ENCODE assay signal across 8 cellular contexts in the genomic region with DNA sequence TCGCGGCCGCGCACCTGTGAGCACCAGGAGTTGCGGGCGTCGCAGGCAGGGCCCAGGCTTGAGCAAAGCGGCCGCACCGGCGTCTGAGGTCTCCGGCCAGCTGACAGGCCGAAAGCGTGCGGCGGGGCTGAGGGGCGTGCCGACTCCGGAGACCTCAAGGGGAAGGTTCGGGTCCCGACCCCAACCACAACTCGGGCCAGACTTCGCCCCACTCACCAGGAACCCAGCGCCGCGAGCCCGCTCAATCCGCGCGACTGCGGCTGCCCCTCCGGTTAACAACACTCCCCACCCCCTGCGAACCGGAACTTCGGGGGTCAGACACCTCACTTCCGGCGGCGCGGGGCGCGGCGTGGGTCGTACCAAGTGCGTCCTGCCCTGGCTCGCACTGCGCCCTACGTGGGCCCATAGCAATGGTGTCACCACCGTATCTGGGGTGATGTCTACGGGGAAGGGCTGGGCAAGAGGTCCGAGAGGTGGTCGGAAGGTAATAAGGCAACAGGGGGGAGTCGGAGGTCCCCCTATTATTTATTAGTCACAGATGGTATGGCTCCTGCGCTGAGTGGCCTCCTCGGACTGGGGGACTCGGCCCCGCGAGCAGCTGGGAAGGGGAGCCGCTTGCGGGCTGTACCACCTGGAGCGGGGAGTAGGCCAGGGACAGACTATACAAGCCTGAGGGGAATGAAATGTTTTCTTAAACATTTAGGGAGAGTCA. TPM values are rescaled to one million over a fixed set of nuclear protein-coding genes. Genes with fewer than 3 reads are reported as not detected.
DNase-seq lines count a peak whose midpoint lies in the region; TF ChIP-seq lines count a peak whose summit lies in the region.

A gene (minus strand): TSS at position 280 of the 712 bp plus-strand sequence. CDS start 918 bp downstream, outside the sequence.

- TF ChIP-seq RAD21 in neural cell (conservative IDR thresholded peaks at IDR 0.05) = no peak

- H3K9me3 ChIP-seq in neural cell (ENCODE audit: low read length) = no peaks in the 10 kb centered on the region
- H3K9me3 ChIP-seq in stomach = no peaks in the 10 kb centered on the region

- H3K4me1 ChIP-seq in stomach = peaks cover 25 to 50% (median 44%) of the 10 kb centered on the region in 4 donors

- H3K9me2 ChIP-seq in neural cell (ENCODE audit: insufficient read depth, low read length) = no peaks in the 10 kb centered on the region

- H2AFZ ChIP-seq in neural cell (ENCODE audit: low read depth, low read length) = peak within 1 kb of the TSS; percentile 87

- TF ChIP-seq CTCF in fibroblast of the aortic adventitia (IDR thresholded peaks at IDR 0.05; ENCODE audit: insufficient read depth, low read length) (no peak), neural cell (IDR thresholded peaks at IDR 0.05; ENCODE audit: poor library complexity, severe bottlenecking) (peak; percentile 22), stomach (IDR thresholded peaks at IDR 0.05) (no peak)

- peak within 1 kb of the TSS; percentile 95 for H3K4me2 ChIP-seq in neural cell (ENCODE audit: low read length)

- H4K20me1 ChIP-seq in neural cell (ENCODE audit: insufficient read depth) = no peaks in the 10 kb centered on the region

- H3K27ac ChIP-seq in neural cell (ENCODE audit: low read length) (peak within 1 kb of the TSS; percentile 98), stomach (peak within 1 kb of the TSS; percentile 94 to 99 (median 98))

- H3K27me3 ChIP-seq in neural cell (ENCODE audit: insufficient read depth, low read depth, low read length) (no peaks in the 10 kb centered on the region), stomach (no peaks in the 10 kb centered on the region)

- intact Hi-C loops in stomach (cut with DNase I; ENCODE audit: low total_unique reads) = no loop called here

- H3K4me3 ChIP-seq in fibroblast of the aortic adventitia (ENCODE audit: low read depth, low read length) = peak within 1 kb of the TSS; percentile 94
- H3K4me3 ChIP-seq in neural cell (ENCODE audit: low read length) = peak within 1 kb of the TSS; percentile 100
- H3K4me3 ChIP-seq in stomach = peak within 1 kb of the TSS; percentile 80 to 99 (median 92)

- H3K9ac ChIP-seq in neural cell (ENCODE audit: low read length) = peak within 1 kb of the TSS; percentile 97

- TF ChIP-seq EP300 in neural cell (conservative IDR thresholded peaks at IDR 0.05; ENCODE audit: poor library complexity, severe bottlenecking) = peak; percentile 76
- no peak for TF ChIP-seq EP300 in stomach (IDR thresholded peaks at IDR 0.05)

- H3K79me2 ChIP-seq in neural cell (replicated peaks; ENCODE audit: insufficient read depth, low read length) = peaks cover 16% of the 10 kb centered on the region

- no peaks in the 10 kb centered on the region for H3K36me3 ChIP-seq in neural cell (ENCODE audit: insufficient read depth, low read length)
- H3K36me3 ChIP-seq in stomach = peaks cover 36 to 37% (median 37%) of the 10 kb centered on the region in 4 donors

- 0 to 1% (median 0%) methylated on average over 15 to 60 of the region's 60 CpGs for WGBS in stomach, 5 donors

- DNase-seq in EH (ENCODE audit: low read depth) (peak; percentile 88), GOT3 (lab: John Stamatoyannopoulos, UW) (peak; percentile 47), LHCN-M2 (ENCODE audit: low read depth) (peak; percentile 82), fibroblast of the aortic adventitia (ENCODE audit: low read depth) (peak; percentile 87), stomach (peak; percentile 94)
- DNase-seq in activated T-helper 9 cell treated with anti-CD3 and anti-CD28 coated beads, Interleukin-2, amount 50 U/mL, for 16 hours (ENCODE audit: low read depth) = peak; percentile 91

- TF ChIP-seq POLR2A in Raji (IDR thresholded peaks at IDR 0.05; ENCODE audit: insufficient read depth, low read depth, low read length) (peak; percentile 88), stomach (IDR thresholded peaks at IDR 0.05) (peak in 2 of 4 donors; percentile 90 to 92)

- peaks cover 5% of the 10 kb centered on the region for H3F3A ChIP-seq in neural cell (ENCODE audit: insufficient read depth, low read length, poor library complexity, severe bottlenecking)

TF ChIP-seq in neural cell, 6 proteins besides CTCF, POLR2A, EP300 and RAD21:
- TF ChIP-seq POLR2AphosphoS5 (IDR thresholded peaks at IDR 0.05) (peak; percentile 97), MXI1 (conservative IDR thresholded peaks at IDR 0.05; ENCODE audit: poor library complexity, severe bottlenecking) (peak; percentile 79), EZH2 (IDR thresholded peaks at IDR 0.05; ENCODE audit: borderline replicate concordance, insufficient read depth, low read length, poor library complexity, severe bottlenecking) (no peak), SMC3 (conservative IDR thresholded peaks at IDR 0.05; ENCODE audit: poor library complexity) (peak; percentile 20), TAF1 (IDR thresholded peaks at IDR 0.05; ENCODE audit: low read depth) (peak; percentile 48)
- TF ChIP-seq, protein P1, sequence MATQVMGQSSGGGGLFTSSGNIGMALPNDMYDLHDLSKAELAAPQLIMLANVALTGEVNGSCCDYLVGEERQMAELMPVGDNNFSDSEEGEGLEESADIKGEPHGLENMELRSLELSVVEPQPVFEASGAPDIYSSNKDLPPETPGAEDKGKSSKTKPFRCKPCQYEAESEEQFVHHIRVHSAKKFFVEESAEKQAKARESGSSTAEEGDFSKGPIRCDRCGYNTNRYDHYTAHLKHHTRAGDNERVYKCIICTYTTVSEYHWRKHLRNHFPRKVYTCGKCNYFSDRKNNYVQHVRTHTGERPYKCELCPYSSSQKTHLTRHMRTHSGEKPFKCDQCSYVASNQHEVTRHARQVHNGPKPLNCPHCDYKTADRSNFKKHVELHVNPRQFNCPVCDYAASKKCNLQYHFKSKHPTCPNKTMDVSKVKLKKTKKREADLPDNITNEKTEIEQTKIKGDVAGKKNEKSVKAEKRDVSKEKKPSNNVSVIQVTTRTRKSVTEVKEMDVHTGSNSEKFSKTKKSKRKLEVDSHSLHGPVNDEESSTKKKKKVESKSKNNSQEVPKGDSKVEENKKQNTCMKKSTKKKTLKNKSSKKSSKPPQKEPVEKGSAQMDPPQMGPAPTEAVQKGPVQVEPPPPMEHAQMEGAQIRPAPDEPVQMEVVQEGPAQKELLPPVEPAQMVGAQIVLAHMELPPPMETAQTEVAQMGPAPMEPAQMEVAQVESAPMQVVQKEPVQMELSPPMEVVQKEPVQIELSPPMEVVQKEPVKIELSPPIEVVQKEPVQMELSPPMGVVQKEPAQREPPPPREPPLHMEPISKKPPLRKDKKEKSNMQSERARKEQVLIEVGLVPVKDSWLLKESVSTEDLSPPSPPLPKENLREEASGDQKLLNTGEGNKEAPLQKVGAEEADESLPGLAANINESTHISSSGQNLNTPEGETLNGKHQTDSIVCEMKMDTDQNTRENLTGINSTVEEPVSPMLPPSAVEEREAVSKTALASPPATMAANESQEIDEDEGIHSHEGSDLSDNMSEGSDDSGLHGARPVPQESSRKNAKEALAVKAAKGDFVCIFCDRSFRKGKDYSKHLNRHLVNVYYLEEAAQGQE (IDR thresholded peaks at IDR 0.05; ENCODE audit: borderline replicate concordance) = peak; percentile 29

RNA-seq across cellular contexts. Expression of the gene that starts here (rescaled TPM):
- 14.6 and 18.3 TPM in 2 replicates for total RNA-seq in LHCN-M2 (2014; rRNA removed)
- polyA plus RNA-seq in LHCN-M2 (2012) = 16.9 TPM
- total RNA-seq in fibroblast of the aortic adventitia (ENCODE audit: low replicate concordance) = 10.4 and 24.3 TPM in 2 replicates
- polyA plus RNA-seq in neural cell = 12.8 and 13.0 TPM in 2 replicates
- 12.2 and 22.3 TPM in 2 replicates for polyA minus RNA-seq in neural cell
- total RNA-seq in stomach = 10 to 100 TPM; 20.0 to 75.3 (median 64.9) TPM
- polyA plus RNA-seq in stomach = 10 to 100 TPM in 2 of 3 donors, 1 to 10 TPM in 1; 7.2 to 18.5 (median 13.4) TPM

Comparison
In these comparisons a context has a peak if more than half of its experiments do, and no peak if none do; other contexts are left out.
1. Peak in every context shown above with its lines: DNase-seq, H3K4me3 ChIP-seq and H3K27ac ChIP-seq.